8 cellular contexts compared by ENCODE assay signal in the genomic region with DNA sequence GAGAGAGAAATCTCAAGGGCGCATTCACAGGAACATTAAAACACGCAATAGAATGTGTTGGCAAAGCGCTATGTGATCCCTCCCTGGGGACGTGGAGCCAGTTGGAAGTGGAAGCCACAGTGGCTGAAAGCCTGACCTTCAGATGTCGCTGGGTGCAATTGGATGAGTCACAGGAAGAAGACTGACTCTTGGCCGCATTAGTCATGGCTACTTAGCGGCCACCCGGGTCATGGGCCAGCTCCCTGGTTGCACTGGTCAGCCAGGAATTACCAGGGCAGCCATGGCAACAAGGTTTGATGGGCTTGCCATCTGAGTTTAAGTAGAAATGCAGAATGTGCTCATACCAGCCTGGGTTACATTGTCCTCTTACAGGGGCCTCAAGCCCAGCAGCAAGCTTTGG.
DNase-seq lines count a peak whose midpoint lies in the region; TF ChIP-seq lines count a peak whose summit lies in the region.
"Not testable (repeated sequence)": the region's sequence is repeated elsewhere in the genome, so short reads cannot be mapped to it uniquely, and the experiment has no call there.

No MANE protein-coding gene starts in this region.

- H3K27ac ChIP-seq in liver (ENCODE audit: low read depth in 1 of 2, low read length in 2 of 2) = not testable (repeated sequence)
- H3K27ac ChIP-seq in uterus = peak overlapping the region in 1 of 2 donors; percentile 97

- not testable (repeated sequence) for H3K4me3 ChIP-seq in liver (ENCODE audit: low read depth in 1 of 3, low read length in 3 of 3); uterus

- H3K36me3 Mint-ChIP-seq in Calu3 (ENCODE audit: insufficient read depth, unreplicated experiment) = peaks cover 14% of the 10 kb centered on the region

- CTCF ChIA-PET in Calu3 (lab: Charles Lee) = not testable (repeated sequence)

- intact Hi-C loops in Calu3 (cut with micrococcal nuclease; ENCODE audit: unreplicated experiment); uterus (cut with DNase I; ENCODE audit: low total_unique reads): not testable (repeated sequence)

- TF ChIP-seq POLR2A in uterus (IDR thresholded peaks at IDR 0.05) = not testable (repeated sequence)

- not testable (repeated sequence) for H3K36me3 ChIP-seq in liver (ENCODE audit: control insufficient read depth in 4 of 4, insufficient read depth in 3 of 4, low read depth in 1 of 4, low read length in 3 of 4); uterus

- not testable (repeated sequence) for H3K9ac ChIP-seq in liver (ENCODE audit: low read depth in 1 of 2, low read length in 2 of 2)

- WGBS in liver = 78% methylated on average over 8 of the region's 8 CpGs

- not testable (repeated sequence) for H3K27me3 ChIP-seq in liver (ENCODE audit: control insufficient read depth in 4 of 4, insufficient read depth in 4 of 4, low read length in 3 of 4); uterus

- not testable (repeated sequence) for BruUV-seq in Calu3 (replicated peaks; lab: Mats Ljungman, UMichigan)

- not testable (repeated sequence) for H3K9me3 ChIP-seq in liver (ENCODE audit: control insufficient read depth in 4 of 4, low read length in 3 of 4); uterus

- H3K27me3 Mint-ChIP-seq in Calu3 (ENCODE audit: unreplicated experiment) = not testable (repeated sequence)

- not testable (repeated sequence) for TF ChIP-seq CTCF in Calu3 (IDR thresholded peaks at IDR 0.05; ENCODE audit: unreplicated experiment); liver (IDR thresholded peaks at IDR 0.05; ENCODE audit: low read depth, low read length, missing input control); uterus (IDR thresholded peaks at IDR 0.05)

- not testable (repeated sequence) for H3K4me1 Mint-ChIP-seq in Calu3 (ENCODE audit: low read depth, unreplicated experiment)

- DNase-seq in Calu3 (peak; percentile 38), M059J (ENCODE audit: low read depth) (peak; percentile 86), SW480 (ENCODE audit: low spot score) (peak; percentile 84), astrocyte of the hippocampus (ENCODE audit: low read depth, low spot score) (peak; percentile 82), fibroblast of peridontal ligament (ENCODE audit: extremely low read depth) (peak; percentile 97), pulmonary artery endothelial cell (ENCODE audit: low read depth, low spot score) (peak; percentile 66), uterus (peak; percentile 61 to 71)

- H3K9me3 Mint-ChIP-seq in Calu3 (ENCODE audit: low read depth, unreplicated experiment) = not testable (repeated sequence)

- peak overlapping the region; percentile 56 for H3K27ac Mint-ChIP-seq in Calu3 (ENCODE audit: unreplicated experiment)

- not testable (repeated sequence) for H3K4me3 Mint-ChIP-seq in Calu3 (ENCODE audit: low read depth, unreplicated experiment)

- TF ChIP-seq RAD21 in liver (IDR thresholded peaks at IDR 0.05) = not testable (repeated sequence)

- peaks cover 0 to 10% (median 3%) of the 10 kb centered on the region in 4 donors for H3K4me1 ChIP-seq in liver (ENCODE audit: control insufficient read depth in 4 of 4, insufficient read depth in 4 of 4, low read length in 3 of 4)
- not testable (repeated sequence) for H3K4me1 ChIP-seq in uterus

TF ChIP-seq in liver, 16 proteins besides CTCF, POLR2A, EP300 and RAD21:
- peak; percentile 24 for TF ChIP-seq NR2F2 (IDR thresholded peaks at IDR 0.05)
- TF ChIP-seq JUND (IDR thresholded peaks at IDR 0.05) = peak in 1 of 2 donors; percentile 66
- TF ChIP-seq RXRA (IDR thresholded peaks at IDR 0.05) = peak in 1 of 2 donors; percentile 9
TF ChIP-seq in liver: peak in this region for 3; not testable (repeated sequence) for 13.

Comparison
In these comparisons a context has a peak if more than half of its experiments do, and no peak if none do; other contexts are left out.
1. DNase-seq: peak in every context shown above with its lines; median percentile 97 in fibroblast of peridontal ligament; 86 in M059J; 84 in SW480; 82 in astrocyte of the hippocampus; 66 in pulmonary artery endothelial cell; 66 in uterus; 38 in Calu3.